ENCODE assay signal across 16 cellular contexts in genomic region chr11:93905384-93905783, GRCh38. TPM values are rescaled to one million over a fixed set of nuclear protein-coding genes. Genes with fewer than 3 reads are reported as not detected.
A peak's percentile ranks its signal among the peaks of the same experiment; 100 is the strongest.
DNase-seq lines count a peak whose midpoint lies in the region; ATAC-seq lines count a peak whose summit lies in the region.
"Had no signal": no experiment of that assay in that cellular context is flagged by ENCODE, and none has a peak within 500 bp of the region (broad histone marks: within the 10 kb centered on the region; RNA-seq: fewer than 3 reads in every experiment).

No MANE protein-coding gene starts in this region.

- no peak for ATAC-seq in activated CD4-positive, CD25-positive, alpha-beta regulatory T cell treated with anti-CD3 and anti-CD28 coated beads, Interleukin-2, amount 50 U/mL, for 24 hours
- no peak for ATAC-seq in HG02588 (IDR thresholded peaks at IDR 0.05; ENCODE audit: unreplicated experiment)
- ATAC-seq in activated CD8-positive, alpha-beta T cell treated with anti-CD3 and anti-CD28 coated beads, Interleukin-2, amount 10 ng/mL, durations not matched to agents 7 days and 5 days, result no peak

- POLR2A ChIA-PET in activated CD8-positive, alpha-beta T cell treated with anti-CD3 and anti-CD28 coated beads, Interleukin-2, amount 10 ng/mL, durations not matched to agents 7 days and 5 days (lab: Charles Lee), result no interaction called here

- CTCF ChIA-PET in activated CD8-positive, alpha-beta T cell treated with anti-CD3 and anti-CD28 coated beads, Interleukin-2, amount 10 ng/mL, durations not matched to agents 7 days and 5 days (lab: Charles Lee), result no interaction called here

- peaks cover 8% of the 10 kb centered on the region for H3K27me3 Mint-ChIP-seq in activated CD8-positive, alpha-beta T cell treated with anti-CD3 and anti-CD28 coated beads, Interleukin-2, amount 10 ng/mL, durations not matched to agents 7 days and 5 days (ENCODE audit: low read depth)

- no peaks in the 10 kb centered on the region for H3K36me3 Mint-ChIP-seq in activated CD8-positive, alpha-beta T cell treated with anti-CD3 and anti-CD28 coated beads, Interleukin-2, amount 10 ng/mL, durations not matched to agents 7 days and 5 days (ENCODE audit: low read depth)

- peak; percentile 34 for DNase-seq in GM04503 (ENCODE audit: low read depth)
- peak; percentile 97 for DNase-seq in RPMI7951 (ENCODE audit: low read depth)
- peak; percentile 60 for DNase-seq in fibroblast of gingiva (ENCODE audit: low read depth)
- DNase-seq in renal cortical epithelial cell (ENCODE audit: low read depth), result peak; percentile 22
- DNase-seq in occipital lobe (lab: John Stamatoyannopoulos, UW), result no peak
- no peak for DNase-seq in activated CD8-positive, alpha-beta T cell treated with anti-CD3 and anti-CD28 coated beads, Interleukin-2, amount 10 ng/mL, durations not matched to agents 7 days and 5 days
- DNase-seq: CD4-positive, alpha-beta T cell; effector CD8-positive, alpha-beta T cell; GF-D8; NCI-H1092; NCI-H2171 treated with DMSO at 0.1 percent for 48 hours; testis had no signal

- H3K9me3 Mint-ChIP-seq in activated CD8-positive, alpha-beta T cell treated with anti-CD3 and anti-CD28 coated beads, Interleukin-2, amount 10 ng/mL, durations not matched to agents 7 days and 5 days (ENCODE audit: insufficient read depth), result no peaks in the 10 kb centered on the region
- H3K9me3 Mint-ChIP-seq: CD4-positive, alpha-beta T cell had no signal

- no peak overlapping the region for H3K27ac Mint-ChIP-seq in activated CD8-positive, alpha-beta T cell treated with anti-CD3 and anti-CD28 coated beads, Interleukin-2, amount 10 ng/mL, durations not matched to agents 7 days and 5 days
- H3K27ac Mint-ChIP-seq: CD4-positive, alpha-beta T cell had no signal

- no peaks in the 10 kb centered on the region for H3K4me1 Mint-ChIP-seq in activated CD8-positive, alpha-beta T cell treated with anti-CD3 and anti-CD28 coated beads, Interleukin-2, amount 10 ng/mL, durations not matched to agents 7 days and 5 days (ENCODE audit: low read depth)

- no peak overlapping the region for H3K4me3 Mint-ChIP-seq in activated CD8-positive, alpha-beta T cell treated with anti-CD3 and anti-CD28 coated beads, Interleukin-2, amount 10 ng/mL, durations not matched to agents 7 days and 5 days
- H3K4me3 Mint-ChIP-seq: CD4-positive, alpha-beta T cell had no signal

RNA-seq across cellular contexts. Expression of gene VSTM5, which starts 55.0 kb away (rescaled TPM):
- total RNA-seq in RPMI7951 (2014; rRNA removed; shearing (Covaris generic)), result not detected in 2 replicates
- total RNA-seq in renal cortical epithelial cell (0.17 and 0.70 TPM in 2 replicates), occipital lobe (1.1 TPM)
- not detected for total RNA-seq in activated CD8-positive, alpha-beta T cell treated with anti-CD3 and anti-CD28 coated beads, Interleukin-2, amount 10 ng/mL, durations not matched to agents 7 days and 5 days
- total RNA-seq: activated CD8-positive, alpha-beta memory T cell treated with anti-CD3 and anti-CD28 coated beads for 36 hours; ascending aorta; CD4-positive, alpha-beta T cell had no signal

Comparison
In these comparisons a context has a peak if more than half of its experiments do, and no peak if none do; other contexts are left out.
1. DNase-seq: peak in GM04503 (single experiment), RPMI7951 (single experiment), fibroblast of gingiva (single experiment) and renal cortical epithelial cell (single experiment); none in occipital lobe (single experiment) and activated CD8-positive, alpha-beta T cell treated with anti-CD3 and anti-CD28 coated beads, Interleukin-2, amount 10 ng/mL, durations not matched to agents 7 days and 5 days (single experiment).